9 cellular contexts compared by ENCODE assay signal in genomic region chr11:75311858-75312288, GRCh38. TPM values are rescaled to one million over a fixed set of nuclear protein-coding genes. Genes with fewer than 3 reads are reported as not detected.
DNase-seq lines count a peak whose midpoint lies in the region; TF ChIP-seq lines count a peak whose summit lies in the region.
"Had no signal": no experiment of that assay in that cellular context is flagged by ENCODE, and none has a peak within 500 bp of the region (broad histone marks: within the 10 kb centered on the region; RNA-seq: fewer than 3 reads in every experiment).

No MANE protein-coding gene starts in this region.

- in situ Hi-C loops in KBM-7 (cut with MboI; ENCODE audit: low pct_unique_long_range_greater_than_20kb, low sequenced_read_pairs): no loop called here

- peaks cover 3% of the 10 kb centered on the region for H3K36me3 Mint-ChIP-seq in mesothelial cell of epicardium

- no peaks in the 10 kb centered on the region for H3K27me3 Mint-ChIP-seq in mesothelial cell of epicardium (ENCODE audit: low read depth)
- H3K27me3 Mint-ChIP-seq: activated naive CD8-positive, alpha-beta T cell treated with anti-CD3 and anti-CD28 coated beads, Interleukin-2, amount 10 ng/mL, durations not matched to agents 7 days and 5 days had no signal

- H3K9me3 Mint-ChIP-seq in mesothelial cell of epicardium: peaks cover 3% of the 10 kb centered on the region
- H3K9me3 Mint-ChIP-seq: activated naive CD8-positive, alpha-beta T cell treated with anti-CD3 and anti-CD28 coated beads, Interleukin-2, amount 10 ng/mL, durations not matched to agents 7 days and 5 days had no signal

- no peaks in the 10 kb centered on the region for H3K9me3 ChIP-seq in esophagus (ENCODE audit: control insufficient read depth in 2 of 2, insufficient read depth in 1 of 2, low read depth in 1 of 2, low read length in 1 of 2)

- no peaks in the 10 kb centered on the region for H3K27me3 ChIP-seq in esophagus (ENCODE audit: control insufficient read depth in 1 of 2, insufficient read depth in 2 of 2, low read length in 2 of 2)

- H3K27ac ChIP-seq in esophagus (ENCODE audit: low read depth in 2 of 2, low read length in 1 of 2) (peak overlapping the region; percentile 75 to 82), temporal lobe (ENCODE audit: low read depth, low read length) (peak overlapping the region; percentile 95)

- no peak overlapping the region for H3K4me3 ChIP-seq in esophagus (ENCODE audit: low read depth in 1 of 2, low read length in 2 of 2)

- no peak overlapping the region for H3K4me3 Mint-ChIP-seq in mesothelial cell of epicardium
- H3K4me3 Mint-ChIP-seq: activated naive CD8-positive, alpha-beta T cell treated with anti-CD3 and anti-CD28 coated beads, Interleukin-2, amount 10 ng/mL, durations not matched to agents 7 days and 5 days had no signal

- DNase-seq in NCI-H510A treated with DMSO at 0.1 percent for 48 hours (lab: John Stamatoyannopoulos, UW) (peak; percentile 10), mesothelial cell of epicardium (ENCODE audit: low spot score in 2 of 2, unreplicated experiment in 2 of 2) (no peak), KBM-7 (no peak)
- no peak for DNase-seq in activated CD4-positive, CD25-positive, alpha-beta regulatory T cell (lab: John Stamatoyannopoulos, UW)
- DNase-seq in activated CD4-positive, alpha-beta T cell treated with anti-CD3 and anti-CD28 coated beads for 1 hour: no peak
- DNase-seq in activated effector memory CD4-positive, alpha-beta T cell treated with Interleukin-2 at 50 U/mL for 16 hours: no peak
- DNase-seq: activated naive CD8-positive, alpha-beta T cell treated with anti-CD3 and anti-CD28 coated beads, Interleukin-2, amount 10 ng/mL, durations not matched to agents 7 days and 5 days had no signal

- 58 to 66% methylated on average over 13 of the region's 13 CpGs for WGBS in esophagus, 2 donors

- no peak for TF ChIP-seq CTCF in mesothelial cell of epicardium (IDR thresholded peaks at IDR 0.05; ENCODE audit: unreplicated experiment)

- peaks cover 8 to 22% of the 10 kb centered on the region in 2 donors for H3K4me1 ChIP-seq in esophagus (ENCODE audit: control insufficient read depth in 2 of 2, insufficient read depth in 2 of 2, low read length in 1 of 2)

- H3K36me3 ChIP-seq in esophagus (ENCODE audit: control insufficient read depth in 2 of 2, insufficient read depth in 2 of 2, low read length in 1 of 2): peaks cover 0 to 3% of the 10 kb centered on the region in 2 donors

- H3K27ac Mint-ChIP-seq in mesothelial cell of epicardium: peak overlapping the region; percentile 25
- H3K27ac Mint-ChIP-seq: activated naive CD8-positive, alpha-beta T cell treated with anti-CD3 and anti-CD28 coated beads, Interleukin-2, amount 10 ng/mL, durations not matched to agents 7 days and 5 days had no signal

- H3K4me1 Mint-ChIP-seq in mesothelial cell of epicardium: peaks cover 11% of the 10 kb centered on the region

RNA-seq across cellular contexts. Expression of gene ARRB1, which starts 39.6 kb away (rescaled TPM):
- polyA plus RNA-seq in esophagus: 1 to 10 TPM; 4.9 to 5.0 TPM
- 15.9 to 17.5 TPM (median 16.5 TPM) in 3 replicates for total RNA-seq in mesothelial cell of epicardium
- total RNA-seq in temporal lobe: 49.4 TPM
